ENCODE assay signal across 7 cellular contexts in the genomic region with DNA sequence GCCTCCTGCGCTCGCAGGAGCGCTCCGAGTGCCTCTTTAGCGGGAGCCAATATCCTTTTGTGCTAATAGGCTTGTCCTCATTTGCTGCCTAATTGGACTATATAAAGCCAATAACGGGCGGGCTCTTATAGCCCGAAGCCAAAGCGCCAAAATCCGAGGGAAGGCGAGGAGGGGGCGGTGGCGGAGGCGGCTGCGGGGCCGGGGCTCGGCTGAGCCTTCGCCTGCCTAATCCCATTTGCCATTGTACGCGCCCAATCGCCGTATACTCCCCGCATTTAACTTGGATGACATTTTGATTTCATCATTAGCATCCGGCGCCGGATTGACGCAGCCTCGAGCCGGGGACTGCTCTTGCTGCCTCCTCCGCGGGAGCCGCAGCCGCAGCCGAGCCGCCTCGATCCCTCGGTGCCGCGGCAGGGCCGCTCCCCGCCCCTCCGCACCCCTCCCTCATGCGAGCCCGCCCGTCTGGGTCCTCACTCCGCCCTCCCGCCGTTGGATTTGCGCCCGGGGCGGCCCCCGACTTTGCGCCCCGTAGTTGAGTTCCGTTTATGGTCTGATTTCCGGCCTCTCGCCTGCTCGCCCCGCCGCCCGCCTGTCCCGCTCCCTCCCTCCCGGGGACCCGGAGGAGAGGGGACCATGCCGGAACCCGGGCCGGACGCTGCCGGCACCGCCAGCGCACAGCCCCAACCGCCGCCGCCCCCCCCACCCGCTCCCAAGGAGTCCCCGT. TPM values are rescaled to one million over a fixed set of nuclear protein-coding genes. Genes with fewer than 3 reads are reported as not detected.
DNase-seq lines count a peak whose midpoint lies in the region; ATAC-seq, FAIRE-seq and TF ChIP-seq lines count a peak whose summit lies in the region.

HMX3 (plus strand) TSS at position 556 of the 727 bp plus-strand sequence; CDS start at position 637, 81 bp downstream.

- H3K4me3 ChIP-seq in HepG2 (replicated peaks in 1 of 3; ENCODE audit: insufficient read depth in 1 of 3, low read depth in 2 of 3, low read length in 3 of 3) (peak within 1 kb of the TSS; percentile 27 to 61 (median 40); a peak in 5 of 6 replicates), vagina (peak within 1 kb of the TSS; percentile 31 to 42)

- no peak within 1 kb of the TSS for H2AFZ ChIP-seq in HepG2 (ENCODE audit: low read length)

- H3K4me1 Mint-ChIP-seq in activated T-cell treated with anti-CD3 and anti-CD28 coated beads, Interleukin-2, amount 50 U/mL, for 4 hours (ENCODE audit: low read depth) = peaks cover 48% of the 10 kb centered on the region

- POLR2A ChIA-PET in HepG2 (lab: Yijun Ruan, JAX) = no interaction called here

- H3K4me1 ChIP-seq in HepG2 (ENCODE audit: insufficient read depth, low read length) = peaks cover 56% of the 10 kb centered on the region
- peaks cover 54% of the 10 kb centered on the region for H3K4me1 ChIP-seq in vagina

- intact Hi-C loops in HepG2 (cut with micrococcal nuclease; ENCODE audit: unreplicated experiment) = loop anchor here (5.0 kb wide), 1 partner anchor 132 kb away; no protein-coding TSS in a partner anchor
- intact Hi-C loops in vagina (cut with DNase I) = no loop called here

- H3K27ac ChIP-seq in HepG2 (ENCODE audit: extremely low read length, insufficient read depth, low read length) = no peak within 1 kb of the TSS
- no peak within 1 kb of the TSS for H3K27ac ChIP-seq in vagina

- peak within 1 kb of the TSS; percentile 69 for H3K4me2 ChIP-seq in HepG2 (ENCODE audit: low read depth, low read length)

- peaks cover 6% of the 10 kb centered on the region; the same call in 1 of the 2 replicates for H4K20me1 ChIP-seq in HepG2 (ENCODE audit: insufficient read depth, low read length)

- no peaks in the 10 kb centered on the region for H3K79me2 ChIP-seq in HepG2 (ENCODE audit: insufficient read depth, low read length)

- no peaks in the 10 kb centered on the region for H3K36me3 Mint-ChIP-seq in activated T-cell treated with anti-CD3 and anti-CD28 coated beads, Interleukin-2, amount 50 U/mL, for 4 hours (ENCODE audit: insufficient read depth)

- peak; percentile 52; the same call in 1 of the 2 replicates for TF ChIP-seq POLR2A in GM12892 (IDR thresholded peaks at IDR 0.05; ENCODE audit: low read depth, low read length)
- no peak for TF ChIP-seq POLR2A in HepG2 (IDR thresholded peaks at IDR 0.05; ENCODE audit: insufficient read depth in 1 of 2, low read depth in 2 of 2, low read length in 2 of 2)
- no peak for TF ChIP-seq POLR2A in vagina (IDR thresholded peaks at IDR 0.05)

- WGBS in HepG2 (ENCODE audit: low lambda C conversion rate) = 24% methylated on average over 24 of the region's 76 CpGs

- H3K4me3 Mint-ChIP-seq in activated T-cell treated with anti-CD3 and anti-CD28 coated beads, Interleukin-2, amount 50 U/mL, for 4 hours = peak within 1 kb of the TSS; percentile 81

- H3K9me3 ChIP-seq in HepG2 (ENCODE audit: low read length) (no peaks in the 10 kb centered on the region), vagina (no peaks in the 10 kb centered on the region)

- no peaks in the 10 kb centered on the region for H3K36me3 ChIP-seq in HepG2 (replicated peaks in 1 of 2; ENCODE audit: control insufficient read depth in 1 of 2, insufficient read depth in 2 of 2, low read length in 2 of 2)
- no peaks in the 10 kb centered on the region for H3K36me3 ChIP-seq in vagina

- no peaks in the 10 kb centered on the region for H3K9me3 Mint-ChIP-seq in activated T-cell treated with anti-CD3 and anti-CD28 coated beads, Interleukin-2, amount 50 U/mL, for 4 hours

- peaks cover 15 to 84% of the 10 kb centered on the region in 2 experiments; a peak in 4 of 5 replicates for H3K27me3 ChIP-seq in HepG2 (ENCODE audit: control insufficient read depth in 1 of 2, insufficient read depth in 2 of 2, low read length in 2 of 2)
- peaks cover 36% of the 10 kb centered on the region for H3K27me3 ChIP-seq in vagina

- peaks cover 78% of the 10 kb centered on the region for H3K27me3 Mint-ChIP-seq in activated T-cell treated with anti-CD3 and anti-CD28 coated beads, Interleukin-2, amount 50 U/mL, for 4 hours (ENCODE audit: low read depth)

- peak; percentile 93 for FAIRE-seq in GM12892 (lab: Jason Lieb, UNC)
- FAIRE-seq in HepG2 (lab: Jason Lieb, UNC) = no peak
- FAIRE-seq in HTR-8/SVneo (lab: Jason Lieb, UNC) = no peak

- in situ Hi-C loops in HepG2 (cut with HindIII; ENCODE audit: extremely low pct_ligation_motif_present, low pct_unique_long_range_greater_than_20kb) = no loop called here

- peak in 1 of 2 donors; percentile 29 for ATAC-seq in activated T-cell treated with anti-CD3 and anti-CD28 coated beads, Interleukin-2, amount 50 U/mL, for 4 hours
- ATAC-seq in HepG2 = no peak

- no peak within 1 kb of the TSS for H3K9ac ChIP-seq in HepG2 (ENCODE audit: insufficient read depth, low read depth, low read length)

- TF ChIP-seq EP300 in HepG2 (IDR thresholded peaks at IDR 0.05; ENCODE audit: low read depth in 2 of 2, low read length in 2 of 2) = no peak
- TF ChIP-seq EP300 in HepG2 (CRISPR knock-in tag; IDR thresholded peaks at IDR 0.05; ENCODE audit: borderline replicate concordance) = no peak

- TF ChIP-seq RAD21 in HepG2 (CRISPR knock-in tag; IDR thresholded peaks at IDR 0.05) = no peak

- DNase-seq in GM12892 (ENCODE audit: insufficient read length) (peak; percentile 73), NCI-H1105 (lab: John Stamatoyannopoulos, UW) (peak; percentile 37), HepG2 (ENCODE audit: low spot score) (no peak), vagina (ENCODE audit: extremely low spot score in 2 of 2) (no peak), kidney glomerular epithelial cell (lab: John Stamatoyannopoulos, UW) (no peak), HTR-8/SVneo (ENCODE audit: insufficient read length, low spot score) (no peak)
- DNase-seq in activated T-cell treated with anti-CD3 and anti-CD28 coated beads, Interleukin-2, amount 50 U/mL, for 4 hours = peak; percentile 40

- no TSS peak for BruUV-seq in HepG2 (replicated peaks; lab: Mats Ljungman, UMichigan)

- CTCF ChIA-PET in HepG2 (lab: Yijun Ruan, JAX; ENCODE audit: low intra/inter-chr PET ratio, low total read pairs) = no interaction called here

- no peak for TF ChIP-seq CTCF in HepG2 (CRISPR knock-in tag; IDR thresholded peaks at IDR 0.05)
- TF ChIP-seq CTCF in vagina (IDR thresholded peaks at IDR 0.05) = no peak

TF ChIP-seq in HepG2, 621 proteins besides CTCF, POLR2A, EP300 and RAD21 (continues in another document):
- TF ChIP-seq ONECUT2 (CRISPR knock-in tag; IDR thresholded peaks at IDR 0.05) (no peak), HNRNPLL (IDR thresholded peaks at IDR 0.05; ENCODE audit: low read depth, low read length, poor library complexity, severe bottlenecking) (peak; percentile 12), EZH2 (conservative IDR thresholded peaks at IDR 0.05; ENCODE audit: low read depth, low read length) (peak; percentile 75; the same call in 1 of the 2 replicates), ZNF841 (CRISPR knock-in tag; IDR thresholded peaks at IDR 0.05; ENCODE audit: borderline replicate concordance) (no peak), SRF (IDR thresholded peaks at IDR 0.05; ENCODE audit: low read depth, low read length) (0 out of 2 replicates have a peak, but pooled peaks have one; percentile 29), ZNF382 (CRISPR knock-in tag; IDR thresholded peaks at IDR 0.05; ENCODE audit: borderline replicate concordance) (no peak)
- TF ChIP-seq, protein P1, sequence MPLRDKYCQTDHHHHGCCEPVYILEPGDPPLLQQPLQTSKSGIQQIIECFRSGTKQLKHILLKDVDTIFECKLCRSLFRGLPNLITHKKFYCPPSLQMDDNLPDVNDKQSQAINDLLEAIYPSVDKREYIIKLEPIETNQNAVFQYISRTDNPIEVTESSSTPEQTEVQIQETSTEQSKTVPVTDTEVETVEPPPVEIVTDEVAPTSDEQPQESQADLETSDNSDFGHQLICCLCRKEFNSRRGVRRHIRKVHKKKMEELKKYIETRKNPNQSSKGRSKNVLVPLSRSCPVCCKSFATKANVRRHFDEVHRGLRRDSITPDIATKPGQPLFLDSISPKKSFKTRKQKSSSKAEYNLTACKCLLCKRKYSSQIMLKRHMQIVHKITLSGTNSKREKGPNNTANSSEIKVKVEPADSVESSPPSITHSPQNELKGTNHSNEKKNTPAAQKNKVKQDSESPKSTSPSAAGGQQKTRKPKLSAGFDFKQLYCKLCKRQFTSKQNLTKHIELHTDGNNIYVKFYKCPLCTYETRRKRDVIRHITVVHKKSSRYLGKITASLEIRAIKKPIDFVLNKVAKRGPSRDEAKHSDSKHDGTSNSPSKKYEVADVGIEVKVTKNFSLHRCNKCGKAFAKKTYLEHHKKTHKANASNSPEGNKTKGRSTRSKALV (CRISPR knock-in tag; IDR thresholded peaks at IDR 0.05) = peak; percentile 91

RNA-seq across cellular contexts. Expression of gene HMX3, which starts in this region (rescaled TPM):
- polyA plus RNA-seq in GM12892 (2012; ENCODE audit: missing spikeins) = 0.47 TPM
- total RNA-seq in activated T-cell treated with anti-CD3 and anti-CD28 coated beads, Interleukin-2, amount 50 U/mL, for 4 hours = under 1 TPM in 1 of 3 donors, not detected in 2; 0.16 TPM
- total RNA-seq in HepG2 (2016; rRNA removed; fragmentation: Illumina TruSeq; extraction: Trizol) = not detected in 2 replicates
- not detected in 2 replicates for total RNA-seq in HepG2 (2016; cell fraction: cytosol; rRNA removed; fragmentation: Illumina TruSeq; extraction: Trizol; ENCODE audit: low read depth)
- total RNA-seq in HepG2 (2016; cell fraction: insoluble cytoplasmic fraction; rRNA removed; fragmentation: Illumina TruSeq; extraction: Trizol) = not detected in 2 replicates
- not detected in 2 replicates for total RNA-seq in HepG2 (2016; cell fraction: membrane; rRNA removed; fragmentation: Illumina TruSeq; extraction: Trizol)
- total RNA-seq in HepG2 (2016; cell fraction: nucleus; rRNA removed; fragmentation: Illumina TruSeq; extraction: Trizol) = not detected in 2 replicates
- polyA plus RNA-seq in HepG2 (2011; rRNA removed) = not detected in 2 replicates
- polyA plus RNA-seq in HepG2 (2011; cell fraction: cytosol; rRNA removed) = not detected in 2 replicates
- polyA plus RNA-seq in HepG2 (2011; cell fraction: nucleus; rRNA removed) = not detected in 2 replicates
- polyA plus RNA-seq in HepG2 (2012) = not detected in 2 replicates
- polyA plus RNA-seq in HepG2 (2016; cell fraction: cytosol; fragmentation: Illumina TruSeq; extraction: Trizol; ENCODE audit: low read depth) = not detected in 2 replicates
- polyA plus RNA-seq in HepG2 (2016; cell fraction: insoluble cytoplasmic fraction; fragmentation: Illumina TruSeq; extraction: Trizol; ENCODE audit: low read depth) = not detected in 2 replicates
- polyA plus RNA-seq in HepG2 (2016; cell fraction: membrane; fragmentation: Illumina TruSeq; extraction: Trizol; ENCODE audit: low read depth) = not detected in 2 replicates
- polyA plus RNA-seq in HepG2 (2016; cell fraction: nucleus; fragmentation: Illumina TruSeq; extraction: Trizol; ENCODE audit: insufficient read depth, low read depth) = not detected in 2 replicates
- polyA minus RNA-seq in HepG2 (2011; rRNA and poly(A)+ RNA removed; ENCODE audit: low replicate concordance) = not detected in 2 replicates
- not detected in 2 replicates for polyA minus RNA-seq in HepG2 (2011; cell fraction: cytosol; rRNA and poly(A)+ RNA removed)
- polyA minus RNA-seq in HepG2 (2011; cell fraction: nucleus; rRNA and poly(A)+ RNA removed) = not detected in 2 replicates
- total RNA-seq in vagina = not detected

Comparison
In these comparisons a context has a peak if more than half of its experiments do, and no peak if none do; other contexts are left out.
1. Peak in DNase-seq in activated T-cell treated with anti-CD3 and anti-CD28 coated beads, Interleukin-2, amount 50 U/mL, for 4 hours; RNA of the gene not detected or under 1 TPM.
2. DNase-seq: peak in GM12892 (single experiment) and NCI-H1105 (single experiment); none in HepG2 (single experiment), vagina (0 of 2), kidney glomerular epithelial cell (single experiment) and HTR-8/SVneo (single experiment).